25 cellular contexts compared by ENCODE assay signal in the genomic region with DNA sequence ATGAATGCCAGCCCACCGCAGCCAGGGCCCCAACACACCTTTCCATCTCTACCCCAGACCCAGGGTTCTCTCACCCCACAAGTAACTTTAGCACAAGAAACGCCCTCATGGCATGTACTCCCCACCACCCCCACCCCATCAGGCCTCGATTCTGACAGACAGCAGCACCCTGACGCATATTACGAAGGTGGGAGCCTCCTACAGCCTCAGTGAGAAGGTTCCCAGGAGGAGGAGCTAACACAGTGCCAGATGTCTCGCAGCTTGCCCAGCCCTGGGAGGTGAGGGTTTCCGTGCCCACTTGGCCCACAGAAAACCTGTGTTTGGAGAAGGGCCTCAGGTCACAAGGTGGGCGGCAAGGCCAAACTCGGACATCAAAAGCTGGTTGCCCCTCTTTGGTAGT. TPM values are rescaled to one million over a fixed set of nuclear protein-coding genes. Genes with fewer than 3 reads are reported as not detected.
DNase-seq lines count a peak whose midpoint lies in the region; ATAC-seq, FAIRE-seq and TF ChIP-seq lines count a peak whose summit lies in the region.
"Had no signal": no experiment of that assay in that cellular context is flagged by ENCODE, and none has a peak within 500 bp of the region (broad histone marks: within the 10 kb centered on the region; RNA-seq: fewer than 3 reads in every experiment).

No MANE protein-coding gene starts in this region.

- H3K4ac ChIP-seq in neuronal stem cell (ENCODE audit: low read length) = no peak overlapping the region

- H3K9me3 ChIP-seq in KOPT-K1 (ENCODE audit: insufficient read depth, low read length, poor library complexity, severe bottlenecking) = no peaks in the 10 kb centered on the region
- no peaks in the 10 kb centered on the region for H3K9me3 ChIP-seq in neuronal stem cell (replicated peaks in 1 of 2; ENCODE audit: control insufficient read depth in 2 of 2, insufficient read depth in 1 of 2, low read depth in 1 of 2, low read length in 2 of 2)
- H3K9me3 ChIP-seq: heart left ventricle, left ventricle myocardium inferior, mucosa of descending colon had no signal

- H2AK5ac ChIP-seq in neuronal stem cell (ENCODE audit: low read depth, low read length) = peak overlapping the region; percentile 58

- WGBS in neuronal stem cell (ENCODE audit: extremely low coverage in 2 of 2, insufficient read length in 2 of 2, insufficient replicate concordance in 1 of 2), 2 donors = no CpG with 5 or more reads among the region's 9 CpGs

- no peak overlapping the region for H3K14ac ChIP-seq in neuronal stem cell (ENCODE audit: low read length)

- no peak overlapping the region for H4K91ac ChIP-seq in neuronal stem cell (ENCODE audit: low read depth, low read length, poor library complexity)

- H3K27me3 Mint-ChIP-seq in activated CD8-positive, alpha-beta T cell treated with anti-CD3 and anti-CD28 coated beads for 36 hours = no peaks in the 10 kb centered on the region
- no peaks in the 10 kb centered on the region for H3K27me3 Mint-ChIP-seq in activated CD8-positive, alpha-beta T cell treated with anti-CD3 and anti-CD28 coated beads, Interleukin-2, amount 10 ng/mL, durations not matched to agents 7 days and 5 days (ENCODE audit: low read depth)
- no peaks in the 10 kb centered on the region for H3K27me3 Mint-ChIP-seq in activated naive CD8-positive, alpha-beta T cell treated with anti-CD3 and anti-CD28 coated beads, Interleukin-2, amount 50 U/mL, for 24 hours
- H3K27me3 Mint-ChIP-seq: activated naive CD4-positive, alpha-beta T cell treated with anti-CD3 and anti-CD28 coated beads, Interleukin-2, amount 10 ng/mL, durations not matched to agents 7 days and 5 days; B cell had no signal

- H2BK12ac ChIP-seq in neuronal stem cell (ENCODE audit: low read length) = no peak overlapping the region

- peaks cover 11 to 42% of the 10 kb centered on the region in 2 donors for H3K4me1 ChIP-seq in neuronal stem cell (ENCODE audit: control insufficient read depth in 2 of 2, insufficient read depth in 1 of 2, low read depth in 1 of 2, low read length in 2 of 2)

- peak overlapping the region; percentile 10 for H3K23ac ChIP-seq in neuronal stem cell (ENCODE audit: low read depth, low read length, poor library complexity)

- FAIRE-seq in urothelium cell line (lab: Jason Lieb, UNC) = no peak
- FAIRE-seq: A204.1, D721Med had no signal

- H4K8ac ChIP-seq in neuronal stem cell (ENCODE audit: low read depth, low read length) = no peak overlapping the region

- peak overlapping the region; percentile 29 for H3K27ac ChIP-seq in KOPT-K1 (ENCODE audit: low read depth, low read length, poor library complexity, severe bottlenecking)
- no peak overlapping the region for H3K27ac ChIP-seq in neuronal stem cell (replicated peaks; ENCODE audit: low read length)
- H3K27ac ChIP-seq: coronary artery, GM23248, heart left ventricle, left ventricle myocardium inferior had no signal

- intact Hi-C loops in activated CD8-positive, alpha-beta T cell treated with anti-CD3 and anti-CD28 coated beads for 36 hours (cut with micrococcal nuclease) = no loop called here

- no peaks in the 10 kb centered on the region for H3K9me3 Mint-ChIP-seq in activated CD8-positive, alpha-beta T cell treated with anti-CD3 and anti-CD28 coated beads for 36 hours
- H3K9me3 Mint-ChIP-seq in activated CD8-positive, alpha-beta T cell treated with anti-CD3 and anti-CD28 coated beads, Interleukin-2, amount 10 ng/mL, durations not matched to agents 7 days and 5 days (ENCODE audit: insufficient read depth) = no peaks in the 10 kb centered on the region
- H3K9me3 Mint-ChIP-seq in activated naive CD8-positive, alpha-beta T cell treated with anti-CD3 and anti-CD28 coated beads, Interleukin-2, amount 50 U/mL, for 24 hours = no peaks in the 10 kb centered on the region
- H3K9me3 Mint-ChIP-seq: activated naive CD4-positive, alpha-beta T cell treated with anti-CD3 and anti-CD28 coated beads, Interleukin-2, amount 10 ng/mL, durations not matched to agents 7 days and 5 days; brain had no signal

- H3K4me1 Mint-ChIP-seq in activated CD8-positive, alpha-beta T cell treated with anti-CD3 and anti-CD28 coated beads for 36 hours (ENCODE audit: low read depth) = peaks cover 91% of the 10 kb centered on the region
- H3K4me1 Mint-ChIP-seq in activated CD8-positive, alpha-beta T cell treated with anti-CD3 and anti-CD28 coated beads, Interleukin-2, amount 10 ng/mL, durations not matched to agents 7 days and 5 days (ENCODE audit: low read depth) = peaks cover 84% of the 10 kb centered on the region
- peaks cover 93% of the 10 kb centered on the region for H3K4me1 Mint-ChIP-seq in activated naive CD8-positive, alpha-beta T cell treated with anti-CD3 and anti-CD28 coated beads, Interleukin-2, amount 50 U/mL, for 24 hours

- H3K9ac ChIP-seq in neuronal stem cell (ENCODE audit: low read depth, low read length, poor library complexity) = no peak overlapping the region
- H3K9ac ChIP-seq: GM23248 had no signal

- H3K27me3 ChIP-seq in neuronal stem cell (ENCODE audit: control insufficient read depth in 3 of 3, insufficient read depth in 3 of 3, low read depth in 1 of 3, low read length in 3 of 3) = no peaks in the 10 kb centered on the region

- H3K36me3 Mint-ChIP-seq in activated CD8-positive, alpha-beta T cell treated with anti-CD3 and anti-CD28 coated beads for 36 hours (ENCODE audit: low read depth) = peaks cover 43% of the 10 kb centered on the region
- H3K36me3 Mint-ChIP-seq in activated CD8-positive, alpha-beta T cell treated with anti-CD3 and anti-CD28 coated beads, Interleukin-2, amount 10 ng/mL, durations not matched to agents 7 days and 5 days (ENCODE audit: low read depth) = peaks cover 68% of the 10 kb centered on the region
- peaks cover 15% of the 10 kb centered on the region for H3K36me3 Mint-ChIP-seq in activated naive CD8-positive, alpha-beta T cell treated with anti-CD3 and anti-CD28 coated beads, Interleukin-2, amount 50 U/mL, for 24 hours (ENCODE audit: low read depth)
- H3K36me3 Mint-ChIP-seq: brain had no signal

- no peak overlapping the region for H3K4me3 Mint-ChIP-seq in activated CD8-positive, alpha-beta T cell treated with anti-CD3 and anti-CD28 coated beads for 36 hours
- no peak overlapping the region for H3K4me3 Mint-ChIP-seq in activated CD8-positive, alpha-beta T cell treated with anti-CD3 and anti-CD28 coated beads, Interleukin-2, amount 10 ng/mL, durations not matched to agents 7 days and 5 days
- no peak overlapping the region for H3K4me3 Mint-ChIP-seq in activated naive CD8-positive, alpha-beta T cell treated with anti-CD3 and anti-CD28 coated beads, Interleukin-2, amount 50 U/mL, for 24 hours
- H3K4me3 Mint-ChIP-seq: activated naive CD4-positive, alpha-beta T cell treated with anti-CD3 and anti-CD28 coated beads, Interleukin-2, amount 10 ng/mL, durations not matched to agents 7 days and 5 days; B cell; brain had no signal

- peak overlapping the region; percentile 62 for H3K18ac ChIP-seq in neuronal stem cell (ENCODE audit: low read length)

- H3K36me3 ChIP-seq in KOPT-K1 (ENCODE audit: insufficient read depth, low read length) (peaks cover 18% of the 10 kb centered on the region), neuronal stem cell (replicated peaks in 1 of 2; ENCODE audit: control insufficient read depth in 2 of 2, insufficient read depth in 2 of 2, low read length in 2 of 2) (no peaks in the 10 kb centered on the region)
- H3K36me3 ChIP-seq: heart left ventricle, left ventricle myocardium inferior had no signal

- no peak overlapping the region for H2BK120ac ChIP-seq in neuronal stem cell (ENCODE audit: low read depth, low read length)

- no peak overlapping the region for H3K4me2 ChIP-seq in neuronal stem cell (ENCODE audit: insufficient read depth, low read length, poor library complexity, severe bottlenecking)
- H3K4me2 ChIP-seq: smooth muscle cell had no signal

- peak; percentile 18 for ATAC-seq in activated CD8-positive, alpha-beta T cell treated with anti-CD3 and anti-CD28 coated beads for 36 hours
- ATAC-seq in activated CD8-positive, alpha-beta T cell treated with anti-CD3 and anti-CD28 coated beads, Interleukin-2, amount 10 ng/mL, durations not matched to agents 7 days and 5 days = no peak
- no peak for ATAC-seq in activated naive CD8-positive, alpha-beta T cell treated with anti-CD3 and anti-CD28 coated beads, Interleukin-2, amount 50 U/mL, for 24 hours
- ATAC-seq in GM19324 (IDR thresholded peaks at IDR 0.05; ENCODE audit: low FRiP score, unreplicated experiment) = no peak
- ATAC-seq: heart left ventricle, mucosa of descending colon had no signal

- H3K27ac Mint-ChIP-seq in activated CD8-positive, alpha-beta T cell treated with anti-CD3 and anti-CD28 coated beads for 36 hours = peak overlapping the region; percentile 67
- H3K27ac Mint-ChIP-seq in activated CD8-positive, alpha-beta T cell treated with anti-CD3 and anti-CD28 coated beads, Interleukin-2, amount 10 ng/mL, durations not matched to agents 7 days and 5 days = no peak overlapping the region
- H3K27ac Mint-ChIP-seq in activated naive CD8-positive, alpha-beta T cell treated with anti-CD3 and anti-CD28 coated beads, Interleukin-2, amount 50 U/mL, for 24 hours = peak overlapping the region; percentile 66
- H3K27ac Mint-ChIP-seq: B cell had no signal

- no peak overlapping the region for H2AFZ ChIP-seq in neuronal stem cell (ENCODE audit: low read length)
- H2AFZ ChIP-seq: GM23248 had no signal

- no peak for TF ChIP-seq CTCF in activated CD8-positive, alpha-beta T cell treated with anti-CD3 and anti-CD28 coated beads for 36 hours (IDR thresholded peaks at IDR 0.05)

- CTCF ChIA-PET in activated CD8-positive, alpha-beta T cell treated with anti-CD3 and anti-CD28 coated beads for 36 hours (lab: Charles Lee) = interaction anchor here (1.0 kb wide), 1 partner anchor 8 kb away, joined by 5 read pairs; no protein-coding TSS in a partner anchor
- CTCF ChIA-PET in activated CD8-positive, alpha-beta T cell treated with anti-CD3 and anti-CD28 coated beads, Interleukin-2, amount 10 ng/mL, durations not matched to agents 7 days and 5 days (lab: Charles Lee) = interaction anchor here (1.1 to 1.5 kb wide), 2 partner anchors 11 to 13 kb away, joined by 3 to 5 read pairs; no protein-coding TSS in a partner anchor

- no peak for DNase-seq in activated CD8-positive, alpha-beta T cell treated with anti-CD3 and anti-CD28 coated beads for 36 hours
- DNase-seq in activated CD8-positive, alpha-beta T cell treated with anti-CD3 and anti-CD28 coated beads, Interleukin-2, amount 10 ng/mL, durations not matched to agents 7 days and 5 days = no peak
- DNase-seq in activated naive CD8-positive, alpha-beta T cell treated with anti-CD3 and anti-CD28 coated beads, Interleukin-2, amount 50 U/mL, for 24 hours = no peak
- DNase-seq in neuronal stem cell (ENCODE audit: low spot score) (no peak), NCI-H345 (lab: John Stamatoyannopoulos, UW) (no peak), urothelium cell line (ENCODE audit: low spot score) (no peak)
- DNase-seq: activated CD8-positive, alpha-beta memory T cell treated with anti-CD3 and anti-CD28 coated beads, Interleukin-2, amount 50 U/mL, for 48 hours; activated naive CD4-positive, alpha-beta T cell treated with anti-CD3 and anti-CD28 coated beads, Interleukin-2, amount 10 ng/mL, durations not matched to agents 7 days and 5 days; GM23248; left ventricle myocardium inferior; NCI-H1436; NCI-H2171; NCI-H69; stimulated activated CD4-positive, alpha-beta T cell treated with anti-CD3 and anti-CD28 coated beads, Interleukin-2, amount 100 ng/mL, for 48 hours; SW 1271 had no signal

- peaks cover 17% of the 10 kb centered on the region for H3K79me1 ChIP-seq in neuronal stem cell (ENCODE audit: low read depth, low read length)

- no peak overlapping the region for H2BK5ac ChIP-seq in neuronal stem cell (ENCODE audit: low read length)

- POLR2A ChIA-PET in activated CD8-positive, alpha-beta T cell treated with anti-CD3 and anti-CD28 coated beads for 36 hours (lab: Charles Lee) = interaction anchor here (0.6 to 10.7 kb wide), 5 partner anchors 10 to 35 kb away, joined by 3 to 111 read pairs (median 5); no protein-coding TSS in a partner anchor
- POLR2A ChIA-PET in activated CD8-positive, alpha-beta T cell treated with anti-CD3 and anti-CD28 coated beads, Interleukin-2, amount 10 ng/mL, durations not matched to agents 7 days and 5 days (lab: Charles Lee) = no interaction called here

- H3K4me3 ChIP-seq in neuronal stem cell (ENCODE audit: low read length in 2 of 2) = no peak overlapping the region
- H3K4me3 ChIP-seq: coronary artery, GM23248, heart left ventricle, left ventricle myocardium inferior, mucosa of descending colon, smooth muscle cell had no signal

- peak overlapping the region; percentile 10 for H2BK15ac ChIP-seq in neuronal stem cell (ENCODE audit: low read length)

RNA-seq across cellular contexts. Expression of a gene that starts 32.4 kb away (rescaled TPM):
- 10 to 100 TPM; 83.6 to 87.8 TPM for total RNA-seq in activated CD8-positive, alpha-beta T cell treated with anti-CD3 and anti-CD28 coated beads for 36 hours
- total RNA-seq in activated CD8-positive, alpha-beta T cell treated with anti-CD3 and anti-CD28 coated beads, Interleukin-2, amount 10 ng/mL, durations not matched to agents 7 days and 5 days = 100 to 1,000 TPM; 147 to 153 TPM
- polyA plus RNA-seq in neuronal stem cell (2013, experiment 1 of 2) = 18.8 TPM
- polyA plus RNA-seq in neuronal stem cell (2013, experiment 2 of 2) = 18.5 TPM
- total RNA-seq: GM23248 had no signal
- polyA plus RNA-seq: GM23248, smooth muscle cell had no signal
